Comparison of ENCODE assay signal across 11 cellular contexts in the genomic region with DNA sequence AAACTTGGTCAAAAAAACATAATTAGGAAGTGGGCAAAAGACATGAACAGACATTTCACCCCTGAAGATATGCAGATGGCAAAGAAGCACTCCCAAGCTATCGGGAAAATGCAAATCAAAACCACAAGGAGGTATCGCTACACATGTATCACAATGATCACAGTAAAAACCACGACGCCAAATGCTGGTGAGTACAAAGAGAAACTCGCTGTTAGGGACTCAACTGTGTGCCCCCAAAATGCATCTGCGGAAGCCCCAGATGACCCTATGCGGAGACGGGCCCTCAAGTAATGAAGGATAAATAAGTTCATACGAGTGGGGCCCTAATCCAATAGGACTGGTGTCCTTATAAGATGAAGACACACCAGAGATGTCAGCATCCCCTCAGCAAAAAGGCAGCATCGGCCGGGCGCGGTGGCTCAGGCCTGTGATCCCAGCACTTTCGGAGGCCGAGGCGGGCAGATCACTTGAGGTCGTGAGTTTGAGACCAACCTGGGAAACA. TPM values are rescaled to one million over a fixed set of nuclear protein-coding genes. Genes with fewer than 3 reads are reported as not detected.
DNase-seq lines count a peak whose midpoint lies in the region; ATAC-seq, FAIRE-seq and TF ChIP-seq lines count a peak whose summit lies in the region.
"Had no signal": no experiment of that assay in that cellular context is flagged by ENCODE, and none has a peak within 500 bp of the region (broad histone marks: within the 10 kb centered on the region; RNA-seq: fewer than 3 reads in every experiment).

No MANE protein-coding gene starts in this region.

- no peak for TF ChIP-seq CTCF in natural killer cell (IDR thresholded peaks at IDR 0.05)
- no peak for TF ChIP-seq CTCF in chondrocyte (IDR thresholded peaks at IDR 0.05)

- H3K36me3 Mint-ChIP-seq in T-cell (peaks cover 31% of the 10 kb centered on the region), natural killer cell (no peaks in the 10 kb centered on the region), chondrocyte (ENCODE audit: low read depth) (peaks cover 2% of the 10 kb centered on the region)

- H3K4me3 Mint-ChIP-seq in T-cell (peak overlapping the region in 2 of 3 donors; percentile 6 to 34), natural killer cell (peak overlapping the region; percentile 13), chondrocyte (ENCODE audit: unreplicated experiment) (no peak overlapping the region)

- peak; percentile 97 for FAIRE-seq in GM12891 (lab: Jason Lieb, UNC)
- FAIRE-seq: G401.6 had no signal

- no peak for TF ChIP-seq POLR2A in GM12891 (IDR thresholded peaks at IDR 0.05; ENCODE audit: low read depth, low read length)

- POLR2A ChIA-PET in T-cell (lab: Charles Lee) = interaction anchor here in 1 of 2 donors (0.6 to 0.7 kb wide), 3 partner anchors 9 to 61 kb away, joined by 4 to 5 read pairs (median 5); no protein-coding TSS in a partner anchor

- CTCF ChIA-PET in T-cell (lab: Charles Lee) = interaction anchor here in 1 of 2 donors (0.7 kb wide), 1 partner anchor 8 kb away, joined by 3 read pairs; no protein-coding TSS in a partner anchor

- no peak for DNase-seq in GM12891 (ENCODE audit: insufficient read length, low spot score)
- DNase-seq in T-cell = peak in 1 of 34 experiments; percentile 9
- no peak for DNase-seq in natural killer cell
- DNase-seq in DMS53 treated with DMSO at 0.1 percent for 48 hours (lab: John Stamatoyannopoulos, UW; ENCODE audit: unreplicated experiment) = no peak
- no peak for DNase-seq in chondrocyte (ENCODE audit: low spot score)
- DNase-seq in iPS-NIHi11 (ENCODE audit: low spot score) = no peak
- DNase-seq: activated naive CD4-positive, alpha-beta T cell treated with Interleukin-2 at 50 U/mL for 16 hours; left ventricle myocardium inferior; NCI-H1048 had no signal

- intact Hi-C loops in natural killer cell (cut with micrococcal nuclease) = no loop called here

- ATAC-seq in GM21447 (IDR thresholded peaks at IDR 0.05; ENCODE audit: unreplicated experiment) (peak; percentile 52), T-cell (replicated peaks in 1 of 4) (no peak), natural killer cell (no peak)

- peaks cover 0 to 6% (median 3%) of the 10 kb centered on the region in 3 donors for H3K9me3 Mint-ChIP-seq in T-cell
- H3K9me3 Mint-ChIP-seq in natural killer cell = no peaks in the 10 kb centered on the region
- peaks cover 5% of the 10 kb centered on the region for H3K9me3 Mint-ChIP-seq in chondrocyte (ENCODE audit: low read depth)

- H3K27ac Mint-ChIP-seq in T-cell (peak overlapping the region; percentile 41 to 70), natural killer cell (peak overlapping the region; percentile 81 to 85), chondrocyte (ENCODE audit: unreplicated experiment) (no peak overlapping the region)

- H3K4me1 Mint-ChIP-seq in T-cell (peaks cover 67 to 81% (median 75%) of the 10 kb centered on the region in 3 donors), natural killer cell (peaks cover 66 to 71% of the 10 kb centered on the region in 2 donors), chondrocyte (ENCODE audit: low read depth) (peaks cover 21% of the 10 kb centered on the region)

- H3K27me3 Mint-ChIP-seq in T-cell = no peaks in the 10 kb centered on the region
- H3K27me3 Mint-ChIP-seq in natural killer cell (ENCODE audit: low read depth in 2 of 2) = no peaks in the 10 kb centered on the region
- H3K27me3 Mint-ChIP-seq in chondrocyte (ENCODE audit: low read depth) = no peaks in the 10 kb centered on the region

TF ChIP-seq in GM12891, 5 proteins besides CTCF, POLR2A, EP300 and RAD21:
- TF ChIP-seq POU2F2 (IDR thresholded peaks at IDR 0.05; ENCODE audit: low read depth, low read length) (peak; percentile 99), SPI1 (IDR thresholded peaks at IDR 0.05; ENCODE audit: low read depth, low read length) (peak; percentile 77), PAX5 (IDR thresholded peaks at IDR 0.05; ENCODE audit: insufficient read depth, low read length, severe bottlenecking) (no peak)

RNA-seq across cellular contexts. Expression of a gene that starts 10.2 kb away (rescaled TPM):
- polyA plus RNA-seq in GM12891 (2012; ENCODE audit: low read depth, missing spikeins) = 49.8 TPM
- total RNA-seq in T-cell (100 to 1,000 TPM; 182 to 225 (median 218) TPM), natural killer cell (100 to 1,000 TPM; 349 to 358 (median 349) TPM), chondrocyte (61.4 to 85.7 TPM (median 69.2 TPM) in 3 replicates)

RNA-seq across cellular contexts. Expression of a gene that starts 10.4 kb away (rescaled TPM):
- polyA plus RNA-seq in GM12891 (2012; ENCODE audit: low read depth, missing spikeins) = 20.5 TPM
- total RNA-seq in T-cell (10 to 100 TPM; 44.3 to 60.9 (median 53.0) TPM), natural killer cell (10 to 100 TPM; 72.8 to 79.8 (median 73.2) TPM), chondrocyte (25.5 to 47.5 TPM (median 26.1 TPM) in 3 replicates)

RNA-seq across cellular contexts. Expression of a gene that starts 51.5 kb away (rescaled TPM):
- 1.9 TPM for polyA plus RNA-seq in GM12891 (2012; ENCODE audit: low read depth, missing spikeins)
- 10 to 100 TPM; 22.6 to 46.4 (median 36.9) TPM for total RNA-seq in T-cell
- total RNA-seq in natural killer cell = 10 to 100 TPM; 64.2 to 79.5 (median 65.2) TPM
- 15.4 to 18.6 TPM (median 17.2 TPM) in 3 replicates for total RNA-seq in chondrocyte
